ENCODE assay signal across 19 cellular contexts in the genomic region with DNA sequence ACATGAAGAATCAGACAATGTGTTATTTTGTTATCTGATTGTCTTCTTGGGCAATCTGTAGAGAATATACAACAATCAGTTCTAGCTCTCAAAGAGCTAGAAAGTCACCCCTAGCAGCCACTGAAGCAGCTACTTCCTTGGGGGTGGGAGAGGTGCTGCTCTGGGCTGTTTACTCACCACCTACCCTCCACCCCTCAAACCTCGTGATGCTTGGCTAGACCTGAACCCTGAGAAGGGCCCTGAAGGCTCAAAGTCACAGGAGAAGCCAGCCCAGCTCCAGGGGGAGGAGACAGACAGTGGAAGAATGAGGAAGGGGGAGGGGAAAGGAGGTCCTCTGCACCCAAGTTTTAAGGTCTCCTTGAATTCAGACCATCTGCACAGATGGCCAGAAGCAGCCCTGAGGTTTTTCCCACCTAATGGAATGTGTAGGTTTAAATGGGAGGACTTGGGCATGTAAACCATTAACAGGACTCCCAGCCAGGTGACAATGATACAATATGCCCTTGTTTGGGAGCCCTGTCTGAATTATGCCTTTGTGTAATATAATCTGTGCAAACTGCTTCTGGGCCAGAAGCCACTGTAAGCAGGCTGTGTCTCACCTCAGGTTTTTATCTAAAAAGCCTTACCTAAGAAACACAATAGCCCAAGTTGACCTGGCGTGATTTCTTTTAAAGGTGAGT.
DNase-seq lines count a peak whose midpoint lies in the region; ATAC-seq, FAIRE-seq and TF ChIP-seq lines count a peak whose summit lies in the region.
"Had no signal": no experiment of that assay in that cellular context is flagged by ENCODE, and none has a peak within 500 bp of the region (broad histone marks: within the 10 kb centered on the region; RNA-seq: fewer than 3 reads in every experiment).

No MANE protein-coding gene starts in this region.

- H3K36me3 Mint-ChIP-seq in activated CD4-positive, alpha-beta T cell treated with anti-CD3 and anti-CD28 coated beads, Interleukin-2, amount 10 ng/mL, durations not matched to agents 24 days and 14 days (ENCODE audit: low read depth): peaks cover 2% of the 10 kb centered on the region
- no peaks in the 10 kb centered on the region for H3K36me3 Mint-ChIP-seq in endothelial cell (ENCODE audit: low read depth, unreplicated experiment)
- no peaks in the 10 kb centered on the region for H3K36me3 Mint-ChIP-seq in stimulated activated memory B cell treated with anti-CD40 and anti-IgM and Interleukin-4, amounts not matched to agents 10 μg/mL and 1 μg/mL and 100 μg/mL, for 72 hours

- TF ChIP-seq CTCF in endothelial cell (IDR thresholded peaks at IDR 0.05; ENCODE audit: unreplicated experiment): no peak

- intact Hi-C loops in activated CD4-positive, alpha-beta T cell treated with anti-CD3 and anti-CD28 coated beads, Interleukin-2, amount 10 ng/mL, durations not matched to agents 24 days and 14 days (cut with micrococcal nuclease): no loop called here

- no peaks in the 10 kb centered on the region for H3K27me3 ChIP-seq in thymus (ENCODE audit: control insufficient read depth, insufficient read depth)
- H3K27me3 ChIP-seq: gastroesophageal sphincter, vagina had no signal

- ATAC-seq in left lobe of liver: peak; percentile 27
- ATAC-seq in HG02610 (IDR thresholded peaks at IDR 0.05; ENCODE audit: unreplicated experiment): no peak
- ATAC-seq in stimulated activated memory B cell treated with anti-CD40 and anti-IgM and Interleukin-4, amounts not matched to agents 10 μg/mL and 1 μg/mL and 100 μg/mL, for 72 hours: no peak
- ATAC-seq: gastroesophageal sphincter had no signal

- H3K4me1 Mint-ChIP-seq in activated CD4-positive, alpha-beta T cell treated with anti-CD3 and anti-CD28 coated beads, Interleukin-2, amount 10 ng/mL, durations not matched to agents 24 days and 14 days: peaks cover 24% of the 10 kb centered on the region
- H3K4me1 Mint-ChIP-seq in endothelial cell (ENCODE audit: unreplicated experiment): no peaks in the 10 kb centered on the region
- peaks cover 5% of the 10 kb centered on the region for H3K4me1 Mint-ChIP-seq in stimulated activated memory B cell treated with anti-CD40 and anti-IgM and Interleukin-4, amounts not matched to agents 10 μg/mL and 1 μg/mL and 100 μg/mL, for 72 hours
- H3K4me1 Mint-ChIP-seq: mesothelial cell of epicardium had no signal

- DNase-seq in activated CD4-positive, alpha-beta T cell treated with anti-CD3 and anti-CD28 coated beads, Interleukin-2, amount 10 ng/mL, durations not matched to agents 24 days and 14 days: peak; percentile 54
- DNase-seq in activated CD4-positive, alpha-beta T cell treated with anti-CD3 and anti-CD28 coated beads for 1 hour: no peak
- DNase-seq in RCC 7860 (ENCODE audit: low spot score) (peak; percentile 3), left lobe of liver (ENCODE audit: low spot score) (no peak), endothelial cell (ENCODE audit: low spot score) (no peak)
- DNase-seq: activated CD4-positive, CD25-positive, alpha-beta regulatory T cell; activated gamma-delta T cell treated with Interleukin-2 at 50 U/mL for 16 hours; anterior cingulate cortex; H9; stimulated activated naive CD4-positive, alpha-beta T cell had no signal

- no peaks in the 10 kb centered on the region for H3K9me3 ChIP-seq in thymus (ENCODE audit: control insufficient read depth)
- H3K9me3 ChIP-seq: vagina had no signal

- no peak overlapping the region for H3K4me3 ChIP-seq in thymus (ENCODE audit: low read length)
- H3K4me3 ChIP-seq: gastroesophageal sphincter, vagina had no signal

- no peak for FAIRE-seq in RCC 7860 (lab: Jason Lieb, UNC)
- FAIRE-seq: colon, GM12891 had no signal

- H3K9me3 Mint-ChIP-seq in activated CD4-positive, alpha-beta T cell treated with anti-CD3 and anti-CD28 coated beads, Interleukin-2, amount 10 ng/mL, durations not matched to agents 24 days and 14 days: peaks cover 17% of the 10 kb centered on the region
- H3K9me3 Mint-ChIP-seq in endothelial cell (ENCODE audit: unreplicated experiment): no peaks in the 10 kb centered on the region
- peaks cover 6% of the 10 kb centered on the region for H3K9me3 Mint-ChIP-seq in stimulated activated memory B cell treated with anti-CD40 and anti-IgM and Interleukin-4, amounts not matched to agents 10 μg/mL and 1 μg/mL and 100 μg/mL, for 72 hours

- H3K36me3 ChIP-seq in thymus (ENCODE audit: control insufficient read depth, insufficient read depth): no peaks in the 10 kb centered on the region
- H3K36me3 ChIP-seq: gastroesophageal sphincter, vagina had no signal

- no peak overlapping the region for H3K27ac Mint-ChIP-seq in activated CD4-positive, alpha-beta T cell treated with anti-CD3 and anti-CD28 coated beads, Interleukin-2, amount 10 ng/mL, durations not matched to agents 24 days and 14 days
- H3K27ac Mint-ChIP-seq in endothelial cell (ENCODE audit: unreplicated experiment): no peak overlapping the region
- no peak overlapping the region for H3K27ac Mint-ChIP-seq in stimulated activated memory B cell treated with anti-CD40 and anti-IgM and Interleukin-4, amounts not matched to agents 10 μg/mL and 1 μg/mL and 100 μg/mL, for 72 hours
- H3K27ac Mint-ChIP-seq: H9; mesothelial cell of epicardium; T-helper 1 cell treated with Interleukin-12 subunit alpha and Interleukin-12 subunit beta and Interleukin-4 antibody, amounts not matched to agents 30 μg/mL and 1 μg/mL, for 36 hours had no signal

- 64% methylated on average over 2 of the region's 2 CpGs for WGBS in thymus

- H3K27me3 Mint-ChIP-seq in activated CD4-positive, alpha-beta T cell treated with anti-CD3 and anti-CD28 coated beads, Interleukin-2, amount 10 ng/mL, durations not matched to agents 24 days and 14 days: no peaks in the 10 kb centered on the region
- H3K27me3 Mint-ChIP-seq in endothelial cell (ENCODE audit: unreplicated experiment): peaks cover 2% of the 10 kb centered on the region
- no peaks in the 10 kb centered on the region for H3K27me3 Mint-ChIP-seq in stimulated activated memory B cell treated with anti-CD40 and anti-IgM and Interleukin-4, amounts not matched to agents 10 μg/mL and 1 μg/mL and 100 μg/mL, for 72 hours

- peak overlapping the region; percentile 75 for H3K27ac ChIP-seq in thymus (ENCODE audit: low read depth)
- H3K27ac ChIP-seq: gastroesophageal sphincter, vagina had no signal

- H3K4me3 Mint-ChIP-seq in activated CD4-positive, alpha-beta T cell treated with anti-CD3 and anti-CD28 coated beads, Interleukin-2, amount 10 ng/mL, durations not matched to agents 24 days and 14 days: no peak overlapping the region
- H3K4me3 Mint-ChIP-seq in endothelial cell (ENCODE audit: unreplicated experiment): no peak overlapping the region
- no peak overlapping the region for H3K4me3 Mint-ChIP-seq in stimulated activated memory B cell treated with anti-CD40 and anti-IgM and Interleukin-4, amounts not matched to agents 10 μg/mL and 1 μg/mL and 100 μg/mL, for 72 hours
- H3K4me3 Mint-ChIP-seq: H9; mesothelial cell of epicardium; T-helper 1 cell treated with Interleukin-12 subunit alpha and Interleukin-12 subunit beta and Interleukin-4 antibody, amounts not matched to agents 30 μg/mL and 1 μg/mL, for 36 hours had no signal

- peaks cover 8% of the 10 kb centered on the region for H3K4me1 ChIP-seq in thymus (ENCODE audit: control insufficient read depth, insufficient read depth, low read length)
- H3K4me1 ChIP-seq: gastroesophageal sphincter, vagina had no signal

Comparison
In these comparisons a context has a peak if more than half of its experiments do, and no peak if none do; other contexts are left out.
1. DNase-seq: peak in activated CD4-positive, alpha-beta T cell treated with anti-CD3 and anti-CD28 coated beads, Interleukin-2, amount 10 ng/mL, durations not matched to agents 24 days and 14 days (single experiment) and RCC 7860 (single experiment); none in activated CD4-positive, alpha-beta T cell treated with anti-CD3 and anti-CD28 coated beads for 1 hour (single experiment), left lobe of liver (single experiment) and endothelial cell (single experiment).